In genomic region chr15:90994417-90995311, GRCh38 we compare ENCODE assay signal across 8 cellular contexts. TPM values are rescaled to one million over a fixed set of nuclear protein-coding genes. Genes with fewer than 3 reads are reported as not detected.
A peak's percentile ranks its signal among the peaks of the same experiment; 100 is the strongest.
DNase-seq lines count a peak whose midpoint lies in the region; ATAC-seq and TF ChIP-seq lines count a peak whose summit lies in the region.

Gene PRC1 (minus strand): TSS chr15:90994535. CDS start chr15:90994417, 118 bp downstream.

- peak within 1 kb of the TSS; percentile 100 for H3K27ac Mint-ChIP-seq in activated CD4-positive, alpha-beta T cell treated with anti-CD3 and anti-CD28 coated beads, Interleukin-2, amount 10 ng/mL, durations not matched to agents 24 days and 14 days

- intact Hi-C loops in activated CD4-positive, alpha-beta T cell treated with anti-CD3 and anti-CD28 coated beads, Interleukin-2, amount 10 ng/mL, durations not matched to agents 24 days and 14 days (cut with micrococcal nuclease): loop anchor here (1.0 kb wide), 3 partner anchors 28 to 62 kb away; partner anchors contain the start of genes HDDC3, RCCD1 and VPS33B
- intact Hi-C loops in left colon (cut with DNase I, micrococcal nuclease): no loop called here

- DNase-seq in BJ (ENCODE audit: low read depth) (peak; percentile 85), NCI-H526 treated with DMSO at 0.1 percent for 48 hours (lab: John Stamatoyannopoulos, UW) (peak; percentile 96), coronary artery (ENCODE audit: low spot score) (peak; percentile 99), left colon (peak; percentile 98 to 99)
- peak; percentile 100 for DNase-seq in activated CD4-positive, alpha-beta T cell treated with anti-CD3 and anti-CD28 coated beads, Interleukin-2, amount 10 ng/mL, durations not matched to agents 24 days and 14 days
- peak; percentile 98 for DNase-seq in stimulated activated CD4-positive, alpha-beta T cell treated with anti-CD3 and anti-CD28 coated beads, Interleukin-1b, Interleukin-23, amount 100 ng/mL, for 48 hours

- POLR2A ChIA-PET in BJ (lab: Charles Lee): no interaction called here

- peak within 1 kb of the TSS; percentile 100 for H3K4me3 Mint-ChIP-seq in activated CD4-positive, alpha-beta T cell treated with anti-CD3 and anti-CD28 coated beads, Interleukin-2, amount 10 ng/mL, durations not matched to agents 24 days and 14 days

- peaks cover 5% of the 10 kb centered on the region for H3K36me3 ChIP-seq in BJ (ENCODE audit: control insufficient read depth, insufficient read depth, low read length)

- H3K4me3 ChIP-seq in BJ (ENCODE audit: low read depth, low read length) (peak within 1 kb of the TSS; percentile 75), coronary artery (peak within 1 kb of the TSS; percentile 98)

- TF ChIP-seq CTCF in BJ (IDR thresholded peaks at IDR 0.05; ENCODE audit: insufficient read depth, low read depth, low read length) (no peak), coronary artery (IDR thresholded peaks at IDR 0.05) (no peak)

- CTCF ChIA-PET in BJ (lab: Yijun Ruan, JAX): interaction anchor here (0.9 to 1.0 kb wide), 2 partner anchors 38 to 55 kb away, joined by 4 to 7 read pairs; no protein-coding TSS in a partner anchor

- ATAC-seq in GM19324 (IDR thresholded peaks at IDR 0.05; ENCODE audit: low FRiP score, unreplicated experiment) (peak; percentile 94), HG03469 (IDR thresholded peaks at IDR 0.05; ENCODE audit: unreplicated experiment) (peak; percentile 94), left colon (peak; percentile 97)

- H3K4me1 Mint-ChIP-seq in activated CD4-positive, alpha-beta T cell treated with anti-CD3 and anti-CD28 coated beads, Interleukin-2, amount 10 ng/mL, durations not matched to agents 24 days and 14 days: peaks cover 27% of the 10 kb centered on the region

- no peaks in the 10 kb centered on the region for H3K27me3 Mint-ChIP-seq in activated CD4-positive, alpha-beta T cell treated with anti-CD3 and anti-CD28 coated beads, Interleukin-2, amount 10 ng/mL, durations not matched to agents 24 days and 14 days

- peak within 1 kb of the TSS; percentile 87 to 93 for H3K27ac ChIP-seq in coronary artery

- peaks cover 23% of the 10 kb centered on the region for H3K36me3 Mint-ChIP-seq in activated CD4-positive, alpha-beta T cell treated with anti-CD3 and anti-CD28 coated beads, Interleukin-2, amount 10 ng/mL, durations not matched to agents 24 days and 14 days (ENCODE audit: low read depth)

- H3K27me3 ChIP-seq in BJ (ENCODE audit: control insufficient read depth, insufficient read depth, low read length): no peaks in the 10 kb centered on the region

- H3K9me3 Mint-ChIP-seq in activated CD4-positive, alpha-beta T cell treated with anti-CD3 and anti-CD28 coated beads, Interleukin-2, amount 10 ng/mL, durations not matched to agents 24 days and 14 days: no peaks in the 10 kb centered on the region

RNA-seq across cellular contexts. Expression of gene PRC1, which starts in this region (rescaled TPM):
- polyA plus RNA-seq in BJ (2011; rRNA removed): 173 and 199 TPM in 2 replicates
- 121 and 174 TPM in 2 replicates for polyA minus RNA-seq in BJ (2011; rRNA and poly(A)+ RNA removed)
- total RNA-seq in activated CD4-positive, alpha-beta T cell treated with anti-CD3 and anti-CD28 coated beads, Interleukin-2, amount 10 ng/mL, durations not matched to agents 24 days and 14 days: 85.0 and 86.2 TPM in 2 replicates
- total RNA-seq in left colon: 10 to 100 TPM; 13.8 to 31.7 TPM

Comparison
In these comparisons a context has a peak if more than half of its experiments do, and no peak if none do; other contexts are left out.
1. Peak in every context shown above with its lines: DNase-seq, ATAC-seq, H3K4me3 ChIP-seq and H3K27ac ChIP-seq.